In genomic region chr10:29132821-29133156, GRCh38 we compare ENCODE assay signal across 22 cellular contexts.
DNase-seq lines count a peak whose midpoint lies in the region; ATAC-seq and TF ChIP-seq lines count a peak whose summit lies in the region.
"Had no signal": no experiment of that assay in that cellular context is flagged by ENCODE, and none has a peak within 500 bp of the region (broad histone marks: within the 10 kb centered on the region; RNA-seq: fewer than 3 reads in every experiment).

No MANE protein-coding gene starts in this region.

- ATAC-seq in HG02840 (IDR thresholded peaks at IDR 0.05; ENCODE audit: low FRiP score, unreplicated experiment) = no peak
- ATAC-seq in HG03439 (IDR thresholded peaks at IDR 0.05; ENCODE audit: unreplicated experiment) = no peak
- ATAC-seq in HG03159 (IDR thresholded peaks at IDR 0.05; ENCODE audit: unreplicated experiment) = no peak
- ATAC-seq: activated CD8-positive, alpha-beta memory T cell treated with anti-CD3 and anti-CD28 coated beads, Interleukin-2, amount 10 ng/mL, durations not matched to agents 7 days and 5 days; esophagus mucosa; GM12878; mucosa of descending colon; stimulated activated naive B cell treated with anti-CD40 and anti-IgM and Interleukin-4, amounts not matched to agents 10 μg/mL and 1 μg/mL and 100 μg/mL, for 72 hours had no signal

- TF ChIP-seq POLR2A in erythroblast (IDR thresholded peaks at IDR 0.05; ENCODE audit: low read length) = no peak

- DNase-seq in NCI-H345 (lab: John Stamatoyannopoulos, UW) (peak; percentile 61), NCI-H345 treated with DMSO at 0.1 percent for 48 hours (lab: John Stamatoyannopoulos, UW; ENCODE audit: unreplicated experiment) (no peak), LNCaP clone FGC (ENCODE audit: low read depth) (no peak), erythroblast (lab: John Stamatoyannopoulos, UW) (peak; percentile 27 to 31)
- DNase-seq: ACHN; activated CD4-positive, CD25-positive, alpha-beta regulatory T cell; activated CD8-positive, alpha-beta memory T cell treated with anti-CD3 and anti-CD28 coated beads, Interleukin-2, amount 10 ng/mL, durations not matched to agents 7 days and 5 days; activated gamma-delta T cell treated with Interleukin-2 at 50 U/mL for 16 hours; aorta; cortex of kidney; mucosa of descending colon; NCI-H446 treated with DMSO at 0.1 percent for 48 hours; PC-9; spleen; stimulated activated naive B cell treated with anti-CD40 and anti-IgM and Interleukin-4, amounts not matched to agents 10 μg/mL and 1 μg/mL and 100 μg/mL, for 72 hours had no signal

- H3K9ac ChIP-seq in parathyroid adenoma = no peak overlapping the region

- peaks cover 14% of the 10 kb centered on the region for H3K4me1 ChIP-seq in parathyroid adenoma

- H3K27ac ChIP-seq in parathyroid adenoma = no peak overlapping the region
- H3K27ac ChIP-seq: ovary, PC-9 had no signal

- H3K27me3 ChIP-seq in parathyroid adenoma (ENCODE audit: control insufficient read depth, insufficient read depth, low read length) = no peaks in the 10 kb centered on the region
- H3K27me3 ChIP-seq: ovary had no signal

- no peaks in the 10 kb centered on the region for H3K79me2 ChIP-seq in parathyroid adenoma

- H2AFZ ChIP-seq in parathyroid adenoma = peak overlapping the region; percentile 43
- H2AFZ ChIP-seq: PC-9 had no signal

- no peaks in the 10 kb centered on the region for H3K36me3 ChIP-seq in parathyroid adenoma (ENCODE audit: control insufficient read depth, insufficient read depth, low read length)
- H3K36me3 ChIP-seq: ovary, spleen had no signal

- TF ChIP-seq CTCF in LNCaP clone FGC (IDR thresholded peaks at IDR 0.05; ENCODE audit: control insufficient read depth, extremely low read depth, insufficient read depth) = 0 out of 2 replicates have a peak, but pooled peaks have one; percentile 14
- no peak for TF ChIP-seq CTCF in parathyroid adenoma (IDR thresholded peaks at IDR 0.05)

- H3K4me3 ChIP-seq in LNCaP clone FGC (ENCODE audit: low read depth, low read length) = no peak overlapping the region
- no peak overlapping the region for H3K4me3 ChIP-seq in parathyroid adenoma (ENCODE audit: low read depth, low read length)
- H3K4me3 ChIP-seq: GM12878, mucosa of descending colon, ovary, PC-9, spleen had no signal

- no peak overlapping the region for H3K4me2 ChIP-seq in parathyroid adenoma (ENCODE audit: low read length)
- H3K4me2 ChIP-seq: PC-9 had no signal

- H3K9me3 ChIP-seq in parathyroid adenoma (ENCODE audit: control insufficient read depth, low read length) = no peaks in the 10 kb centered on the region
- H3K9me3 ChIP-seq: mucosa of descending colon, ovary, spleen had no signal

Comparison
In these comparisons a context has a peak if more than half of its experiments do, and no peak if none do; other contexts are left out.
1. DNase-seq: peak in NCI-H345 (single experiment) and erythroblast (2 of 2); none in NCI-H345 treated with DMSO at 0.1 percent for 48 hours (single experiment) and LNCaP clone FGC (single experiment).